In the genomic region with DNA sequence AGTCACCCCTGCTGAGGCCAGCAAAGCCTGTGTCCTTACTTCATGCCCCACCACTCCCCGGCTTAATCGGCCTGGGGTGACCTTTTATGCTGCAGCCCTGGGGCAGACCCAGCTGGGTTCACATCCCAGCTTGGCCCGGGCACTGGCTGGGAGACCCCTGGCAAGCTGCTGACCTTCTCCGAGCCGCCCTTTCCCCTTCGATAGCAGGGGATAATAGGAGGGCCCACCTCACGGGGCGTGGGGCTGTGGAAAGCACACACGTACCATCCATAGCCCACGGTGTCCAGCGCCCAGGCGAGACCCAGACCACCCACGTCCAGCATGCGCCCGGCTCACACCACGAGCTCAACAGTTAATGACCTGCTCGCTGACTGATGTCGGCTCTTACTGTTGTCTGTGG, we compare ENCODE assay signal across 1 cellular context.
TF ChIP-seq lines count a peak whose summit lies in the region.

No MANE protein-coding gene starts in this region.

TF ChIP-seq in HepG2, 621 proteins besides CTCF, POLR2A, EP300 and RAD21 (continued from another document):
- TF ChIP-seq NONO (IDR thresholded peaks at IDR 0.05) (no peak), NONO (CRISPR knock-in tag; conservative IDR thresholded peaks at IDR 0.05) (0 out of 2 replicates have a peak, but pooled peaks have one; percentile 13), ZNF780A (CRISPR knock-in tag; IDR thresholded peaks at IDR 0.05) (no peak), MEIS1 (CRISPR knock-in tag; IDR thresholded peaks at IDR 0.05; ENCODE audit: borderline replicate concordance) (no peak), ZNF878 (CRISPR knock-in tag; IDR thresholded peaks at IDR 0.05) (no peak), WIZ (CRISPR knock-in tag; IDR thresholded peaks at IDR 0.05) (no peak), RCOR2 (CRISPR knock-in tag; IDR thresholded peaks at IDR 0.05) (no peak), CEBPG (CRISPR knock-in tag; IDR thresholded peaks at IDR 0.05) (no peak), IKZF5 (CRISPR knock-in tag; IDR thresholded peaks at IDR 0.05) (0 out of 2 replicates have a peak, but pooled peaks have one; percentile 5), KAT7 (CRISPR knock-in tag; IDR thresholded peaks at IDR 0.05; ENCODE audit: borderline replicate concordance) (no peak), NFYC (CRISPR knock-in tag; IDR thresholded peaks at IDR 0.05) (no peak), ZNF503 (CRISPR knock-in tag; IDR thresholded peaks at IDR 0.05) (no peak), LBX2 (CRISPR knock-in tag; IDR thresholded peaks at IDR 0.05; ENCODE audit: borderline replicate concordance) (no peak), JUND (CRISPR knock-in tag; IDR thresholded peaks at IDR 0.05) (no peak), RAD51 (IDR thresholded peaks at IDR 0.05; ENCODE audit: borderline replicate concordance) (no peak), SMARCC2 (IDR thresholded peaks at IDR 0.05) (no peak), SRF (IDR thresholded peaks at IDR 0.05; ENCODE audit: low read depth, low read length) (no peak), ZNF225 (CRISPR knock-in tag; IDR thresholded peaks at IDR 0.05) (0 out of 2 replicates have a peak, but pooled peaks have one; percentile 22), KMT2B (CRISPR knock-in tag; IDR thresholded peaks at IDR 0.05) (no peak)
- TF ChIP-seq, protein P1, sequence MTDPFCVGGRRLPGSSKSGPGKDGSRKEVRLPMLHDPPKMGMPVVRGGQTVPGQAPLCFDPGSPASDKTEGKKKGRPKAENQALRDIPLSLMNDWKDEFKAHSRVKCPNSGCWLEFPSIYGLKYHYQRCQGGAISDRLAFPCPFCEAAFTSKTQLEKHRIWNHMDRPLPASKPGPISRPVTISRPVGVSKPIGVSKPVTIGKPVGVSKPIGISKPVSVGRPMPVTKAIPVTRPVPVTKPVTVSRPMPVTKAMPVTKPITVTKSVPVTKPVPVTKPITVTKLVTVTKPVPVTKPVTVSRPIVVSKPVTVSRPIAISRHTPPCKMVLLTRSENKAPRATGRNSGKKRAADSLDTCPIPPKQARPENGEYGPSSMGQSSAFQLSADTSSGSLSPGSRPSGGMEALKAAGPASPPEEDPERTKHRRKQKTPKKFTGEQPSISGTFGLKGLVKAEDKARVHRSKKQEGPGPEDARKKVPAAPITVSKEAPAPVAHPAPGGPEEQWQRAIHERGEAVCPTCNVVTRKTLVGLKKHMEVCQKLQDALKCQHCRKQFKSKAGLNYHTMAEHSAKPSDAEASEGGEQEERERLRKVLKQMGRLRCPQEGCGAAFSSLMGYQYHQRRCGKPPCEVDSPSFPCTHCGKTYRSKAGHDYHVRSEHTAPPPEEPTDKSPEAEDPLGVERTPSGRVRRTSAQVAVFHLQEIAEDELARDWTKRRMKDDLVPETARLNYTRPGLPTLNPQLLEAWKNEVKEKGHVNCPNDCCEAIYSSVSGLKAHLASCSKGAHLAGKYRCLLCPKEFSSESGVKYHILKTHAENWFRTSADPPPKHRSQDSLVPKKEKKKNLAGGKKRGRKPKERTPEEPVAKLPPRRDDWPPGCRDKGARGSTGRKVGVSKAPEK (CRISPR knock-in tag; IDR thresholded peaks at IDR 0.05; ENCODE audit: borderline replicate concordance), result 0 out of 2 replicates have a peak, but pooled peaks have one; percentile 19
TF ChIP-seq in HepG2: peak in this region for 14.
